ENCODE assay signal across 10 cellular contexts in the genomic region with DNA sequence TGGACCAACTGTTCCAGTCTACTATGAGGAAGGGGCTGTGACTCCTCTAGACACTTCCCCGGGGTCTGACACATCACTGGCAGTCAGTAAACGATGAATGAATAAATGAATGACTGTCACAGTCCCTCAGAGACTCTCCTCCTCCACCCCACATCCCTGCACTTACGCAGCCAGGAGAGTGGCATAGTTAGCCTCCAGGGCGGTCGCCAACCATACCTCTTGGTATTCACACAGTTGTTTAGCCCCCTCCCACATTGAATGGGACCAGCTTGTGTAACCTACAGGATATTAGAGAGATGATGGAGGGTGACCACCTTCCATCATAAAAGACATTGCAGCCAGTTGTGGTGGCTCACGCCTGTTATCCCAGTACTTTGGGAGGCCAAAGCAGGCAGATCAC. TPM values are rescaled to one million over a fixed set of nuclear protein-coding genes. Genes with fewer than 3 reads are reported as not detected.
"Had no signal": no experiment of that assay in that cellular context is flagged by ENCODE, and none has a peak within 500 bp of the region (broad histone marks: within the 10 kb centered on the region; RNA-seq: fewer than 3 reads in every experiment).

No MANE protein-coding gene starts in this region.

- ATAC-seq: GM23338, HCT116 had no signal

- H3K4me3 Mint-ChIP-seq: GM23338, H9, HFFc6 had no signal

- H3K36me3 ChIP-seq: HAP-1 had no signal

- H2AFZ ChIP-seq: GM23248, GM23338 had no signal

- DNase-seq: GM23248, GOT3, H7, H9, HCEC 1CT, HFFc6 had no signal

- H3K4me3 ChIP-seq: GM23248, GM23338, HAP-1 had no signal

- H3K4me2 ChIP-seq: GM23338 had no signal

- H3K9ac ChIP-seq: GM23248 had no signal

- H3K9me3 ChIP-seq: HAP-1 had no signal

- H3K27ac Mint-ChIP-seq: GM23338, H9, HFFc6 had no signal

- H3K27ac ChIP-seq: GM23248 had no signal

- H3K4me1 ChIP-seq: HAP-1 had no signal

RNA-seq across cellular contexts. Expression of a gene that starts 32.8 kb away (rescaled TPM):
- total RNA-seq: GM23248, H4, HFFc6 had no signal
- polyA plus RNA-seq: GM23248 had no signal
